In genomic region chr6:88166493-88166900, GRCh38 we compare ENCODE assay signal across 7 cellular contexts. TPM values are rescaled to one million over a fixed set of nuclear protein-coding genes. Genes with fewer than 3 reads are reported as not detected.
DNase-seq lines count a peak whose midpoint lies in the region; ATAC-seq lines count a peak whose summit lies in the region.

No MANE protein-coding gene starts in this region.

- DNase-seq in HAP-1 (ENCODE audit: low spot score in 2 of 2) (no peak), SJCRH30 (no peak), GM03348 (ENCODE audit: low spot score) (no peak), superior temporal gyrus (ENCODE audit: extremely low spot score) (no peak)

- ATAC-seq in GM18861 (IDR thresholded peaks at IDR 0.05; ENCODE audit: unreplicated experiment) (peak; percentile 25), esophagus mucosa (peak; percentile 48)

- H3K36me3 ChIP-seq in HAP-1 (replicated peaks), result no peaks in the 10 kb centered on the region
- H3K36me3 ChIP-seq in SJCRH30, result no peaks in the 10 kb centered on the region
- no peaks in the 10 kb centered on the region for H3K36me3 ChIP-seq in neuron (ENCODE audit: insufficient read depth, low read length)

- in situ Hi-C loops in HAP-1 (cut with MboI; ENCODE audit: low sequenced_read_pairs), result no loop called here

- H3K4me1 ChIP-seq in HAP-1 (peaks cover 22% of the 10 kb centered on the region), SJCRH30 (0 out of 2 replicates have a peak, but pooled peaks cover 4% of the 10 kb centered on the region), neuron (ENCODE audit: insufficient read depth, low read length) (peaks cover 8% of the 10 kb centered on the region)

- H3K9me3 ChIP-seq in HAP-1, result peaks cover 2% of the 10 kb centered on the region; the same call in 1 of the 2 replicates
- no peaks in the 10 kb centered on the region for H3K9me3 ChIP-seq in SJCRH30 (replicated peaks)
- H3K9me3 ChIP-seq in neuron (ENCODE audit: low read length), result peaks cover 3% of the 10 kb centered on the region

- H3K27ac ChIP-seq in SJCRH30, result no peak overlapping the region; the same call in 1 of the 2 replicates

- no peaks in the 10 kb centered on the region for H3K27me3 ChIP-seq in HAP-1 (ENCODE audit: low read depth)
- no peaks in the 10 kb centered on the region for H3K27me3 ChIP-seq in SJCRH30
- H3K27me3 ChIP-seq in neuron (ENCODE audit: insufficient read depth, low read length), result peaks cover 53% of the 10 kb centered on the region

- H3K4me3 ChIP-seq in HAP-1 (peak overlapping the region; percentile 70), SJCRH30 (peak overlapping the region; percentile 62), neuron (ENCODE audit: low read length) (peak overlapping the region; percentile 61)

- H2AFZ ChIP-seq in neuron (ENCODE audit: low read depth, low read length), result peak overlapping the region; percentile 96

RNA-seq across cellular contexts. Expression of gene CNR1, which starts 0.3 kb away (rescaled TPM):
- total RNA-seq in SJCRH30 (2014; rRNA removed; shearing (Covaris generic)), result 7.4 and 9.3 TPM in 2 replicates
- 0.72 TPM for total RNA-seq in esophagus mucosa
